34 cellular contexts compared by ENCODE assay signal in genomic region chr21:39625211-39625895, GRCh38. TPM values are rescaled to one million over a fixed set of nuclear protein-coding genes. Genes with fewer than 3 reads are reported as not detected.
"Had no signal": no experiment of that assay in that cellular context is flagged by ENCODE, and none has a peak within 500 bp of the region (broad histone marks: within the 10 kb centered on the region; RNA-seq: fewer than 3 reads in every experiment).

No MANE protein-coding gene starts in this region.

- H3K4me3 Mint-ChIP-seq: activated CD4-positive, alpha-beta memory T cell treated with anti-CD3 and anti-CD28 coated beads for 36 hours; activated CD4-positive, alpha-beta T cell treated with anti-CD3 and anti-CD28 coated beads, Interleukin-2, amount 10 ng/mL, durations not matched to agents 24 days and 14 days; activated naive CD4-positive, alpha-beta T cell treated with anti-CD3 and anti-CD28 coated beads, Interleukin-2, amount 10 ng/mL, durations not matched to agents 7 days and 5 days; activated naive CD8-positive, alpha-beta T cell treated with anti-CD3 and anti-CD28 coated beads, Interleukin-2, amount 10 ng/mL, durations not matched to agents 7 days and 5 days; endodermal cell; mesothelial cell of epicardium; natural killer cell; neural progenitor cell; stimulated activated effector memory CD8-positive, alpha-beta T cell treated with anti-CD3 and anti-CD28 coated beads, Interleukin-12 subunit alpha, Interleukin-12 subunit beta, amount 100 ng/mL, for 72 hours; stimulated activated naive CD8-positive, alpha-beta T cell treated with anti-CD3 and anti-CD28 coated beads, Interleukin-15, amount 100 ng/mL, for 72 hours; T-helper 1 cell treated with Interleukin-12 subunit alpha and Interleukin-12 subunit beta and Interleukin-4 antibody, amounts not matched to agents 30 μg/mL and 1 μg/mL, for 36 hours had no signal

- H3K4me3 ChIP-seq: neural progenitor cell, right lobe of liver, upper lobe of left lung, vagina had no signal

- H3K9ac ChIP-seq: neural progenitor cell had no signal

- H3K4me1 Mint-ChIP-seq: activated CD4-positive, alpha-beta T cell treated with anti-CD3 and anti-CD28 coated beads, Interleukin-2, amount 10 ng/mL, durations not matched to agents 24 days and 14 days; activated naive CD4-positive, alpha-beta T cell treated with anti-CD3 and anti-CD28 coated beads, Interleukin-2, amount 10 ng/mL, durations not matched to agents 7 days and 5 days; activated naive CD8-positive, alpha-beta T cell treated with anti-CD3 and anti-CD28 coated beads, Interleukin-2, amount 10 ng/mL, durations not matched to agents 7 days and 5 days; mesothelial cell of epicardium; natural killer cell; neural progenitor cell; stimulated activated effector memory CD8-positive, alpha-beta T cell treated with anti-CD3 and anti-CD28 coated beads, Interleukin-12 subunit alpha, Interleukin-12 subunit beta, amount 100 ng/mL, for 72 hours; stimulated activated naive CD8-positive, alpha-beta T cell treated with anti-CD3 and anti-CD28 coated beads, Interleukin-15, amount 100 ng/mL, for 72 hours had no signal

- H2AFZ ChIP-seq: neural progenitor cell had no signal

- H3K27me3 Mint-ChIP-seq: activated naive CD4-positive, alpha-beta T cell treated with anti-CD3 and anti-CD28 coated beads, Interleukin-2, amount 10 ng/mL, durations not matched to agents 7 days and 5 days had no signal

- H3K9me3 Mint-ChIP-seq: activated CD4-positive, alpha-beta T cell treated with anti-CD3 and anti-CD28 coated beads, Interleukin-2, amount 10 ng/mL, durations not matched to agents 24 days and 14 days; activated naive CD4-positive, alpha-beta T cell treated with anti-CD3 and anti-CD28 coated beads, Interleukin-2, amount 10 ng/mL, durations not matched to agents 7 days and 5 days; activated naive CD8-positive, alpha-beta T cell treated with anti-CD3 and anti-CD28 coated beads, Interleukin-2, amount 10 ng/mL, durations not matched to agents 7 days and 5 days; T-helper 1 cell treated with Interleukin-12 subunit alpha and Interleukin-12 subunit beta and Interleukin-4 antibody, amounts not matched to agents 30 μg/mL and 1 μg/mL, for 36 hours had no signal

- FAIRE-seq: astrocyte, frontal cortex had no signal

- H3K4me1 ChIP-seq: neural progenitor cell, right lobe of liver, upper lobe of left lung, vagina had no signal

- DNase-seq: activated CD4-positive, alpha-beta memory T cell treated with anti-CD3 and anti-CD28 coated beads for 36 hours; activated CD4-positive, alpha-beta T cell treated with anti-CD3 and anti-CD28 coated beads, Interleukin-2, amount 10 ng/mL, durations not matched to agents 24 days and 14 days; activated CD4-positive, CD25-positive, alpha-beta regulatory T cell treated with anti-CD3 and anti-CD28 coated beads, Interleukin-2, amount 50 U/mL, for 72 hours; activated CD8-positive, alpha-beta memory T cell treated with anti-CD3 and anti-CD28 coated beads, Interleukin-2, amount 50 U/mL, for 4 hours; activated gamma-delta T cell; activated naive CD4-positive, alpha-beta T cell treated with anti-CD3 and anti-CD28 coated beads, Interleukin-2, amount 10 ng/mL, durations not matched to agents 7 days and 5 days; activated naive CD8-positive, alpha-beta T cell treated with anti-CD3 and anti-CD28 coated beads, Interleukin-2, amount 10 ng/mL, durations not matched to agents 7 days and 5 days; activated T-cell treated with anti-CD3 and anti-CD28 coated beads, Interleukin-2, amount 50 U/mL, for 1 hour; amniotic stem cell; brain microvascular endothelial cell; cortex of kidney; endodermal cell; islet precursor cell; left cardiac atrium; natural killer cell; occipital lobe; right lobe of liver; stimulated activated CD4-positive, alpha-beta T cell treated with anti-CD3 and anti-CD28 coated beads, Interleukin-12 subunit alpha, Interleukin-12 subunit beta, amount 100 ng/mL, for 4 hours; stimulated activated CD4-positive, alpha-beta T cell treated with anti-CD3 and anti-CD28 coated beads, Interleukin-4, amount 100 ng/mL, for 24 hours; stimulated activated naive CD8-positive, alpha-beta T cell treated with anti-CD3 and anti-CD28 coated beads, Interleukin-15, amount 100 ng/mL, for 72 hours; substantia nigra; SW 1271; T-helper 9 cell; upper lobe of left lung; WERI-Rb-1 had no signal

- H3K9me3 ChIP-seq: right lobe of liver, vagina had no signal

- H3K27ac Mint-ChIP-seq: activated CD4-positive, alpha-beta memory T cell treated with anti-CD3 and anti-CD28 coated beads for 36 hours; activated CD4-positive, alpha-beta T cell treated with anti-CD3 and anti-CD28 coated beads, Interleukin-2, amount 10 ng/mL, durations not matched to agents 24 days and 14 days; activated naive CD4-positive, alpha-beta T cell treated with anti-CD3 and anti-CD28 coated beads, Interleukin-2, amount 10 ng/mL, durations not matched to agents 7 days and 5 days; activated naive CD8-positive, alpha-beta T cell treated with anti-CD3 and anti-CD28 coated beads, Interleukin-2, amount 10 ng/mL, durations not matched to agents 7 days and 5 days; endodermal cell; mesothelial cell of epicardium; natural killer cell; neural progenitor cell; stimulated activated effector memory CD8-positive, alpha-beta T cell treated with anti-CD3 and anti-CD28 coated beads, Interleukin-12 subunit alpha, Interleukin-12 subunit beta, amount 100 ng/mL, for 72 hours; stimulated activated naive CD8-positive, alpha-beta T cell treated with anti-CD3 and anti-CD28 coated beads, Interleukin-15, amount 100 ng/mL, for 72 hours; T-helper 1 cell treated with Interleukin-12 subunit alpha and Interleukin-12 subunit beta and Interleukin-4 antibody, amounts not matched to agents 30 μg/mL and 1 μg/mL, for 36 hours had no signal

- H3K4me2 ChIP-seq: neural progenitor cell had no signal

- H3K36me3 Mint-ChIP-seq: activated CD4-positive, alpha-beta memory T cell treated with anti-CD3 and anti-CD28 coated beads for 36 hours; activated naive CD4-positive, alpha-beta T cell treated with anti-CD3 and anti-CD28 coated beads, Interleukin-2, amount 10 ng/mL, durations not matched to agents 7 days and 5 days; activated naive CD8-positive, alpha-beta T cell treated with anti-CD3 and anti-CD28 coated beads, Interleukin-2, amount 10 ng/mL, durations not matched to agents 7 days and 5 days; natural killer cell; stimulated activated effector memory CD8-positive, alpha-beta T cell treated with anti-CD3 and anti-CD28 coated beads, Interleukin-12 subunit alpha, Interleukin-12 subunit beta, amount 100 ng/mL, for 72 hours had no signal

- H3K36me3 ChIP-seq: brain microvascular endothelial cell, neural progenitor cell, right lobe of liver, upper lobe of left lung, vagina, WERI-Rb-1 had no signal

- H3K27ac ChIP-seq: brain microvascular endothelial cell, neural progenitor cell, right lobe of liver, upper lobe of left lung, vagina, WERI-Rb-1 had no signal

- H3K27me3 ChIP-seq: brain microvascular endothelial cell, neural progenitor cell, upper lobe of left lung, vagina had no signal

- ATAC-seq: left cardiac atrium; natural killer cell; right lobe of liver; stimulated activated effector memory CD8-positive, alpha-beta T cell treated with anti-CD3 and anti-CD28 coated beads, Interleukin-12 subunit alpha, Interleukin-12 subunit beta, amount 100 ng/mL, for 72 hours; stimulated activated naive CD8-positive, alpha-beta T cell treated with anti-CD3 and anti-CD28 coated beads, Interleukin-15, amount 100 ng/mL, for 72 hours had no signal

RNA-seq across cellular contexts. Expression of gene B3GALT5, which starts 12.6 kb away (rescaled TPM):
- total RNA-seq: activated CD4-positive, alpha-beta memory T cell treated with anti-CD3 and anti-CD28 coated beads for 36 hours; activated CD4-positive, alpha-beta T cell treated with anti-CD3 and anti-CD28 coated beads, Interleukin-2, amount 10 ng/mL, durations not matched to agents 24 days and 14 days; activated CD8-positive, alpha-beta memory T cell treated with anti-CD3 and anti-CD28 coated beads for 36 hours; activated naive CD8-positive, alpha-beta T cell treated with anti-CD3 and anti-CD28 coated beads, Interleukin-2, amount 10 ng/mL, durations not matched to agents 7 days and 5 days; chondrocyte had no signal
